ENCODE assay signal across 19 cellular contexts in genomic region chr7:49927581-49927980, GRCh38.
"Had no signal": no experiment of that assay in that cellular context is flagged by ENCODE, and none has a peak within 500 bp of the region (broad histone marks: within the 10 kb centered on the region; RNA-seq: fewer than 3 reads in every experiment).

No MANE protein-coding gene starts in this region.

- H3K27me3 ChIP-seq: SJSA1 had no signal

- H3K36me3 ChIP-seq: SJSA1 had no signal

- H3K4me1 ChIP-seq: SJSA1 had no signal

- H3K4me3 ChIP-seq: SJSA1, SK-N-MC had no signal

- H3K27ac ChIP-seq: SJSA1, SK-N-MC had no signal

- DNase-seq: KBM-7, MV-4-11, NCI-H1048, NCI-H1105, NCI-H1417, NCI-H1436 treated with DMSO at 0.1 percent for 48 hours, NCI-H1694, NCI-H187 treated with DMSO at 0.1 percent for 48 hours, NCI-H2081, NCI-H2107, NCI-H2227 treated with DMSO at 0.1 percent for 48 hours, NCI-H510A treated with DMSO at 0.1 percent for 48 hours, NCI-H526, NCI-H82, Right ventricle myocardium superior, RPMI8226, SIG-M5 had no signal
